27 cellular contexts compared by ENCODE assay signal in the genomic region with DNA sequence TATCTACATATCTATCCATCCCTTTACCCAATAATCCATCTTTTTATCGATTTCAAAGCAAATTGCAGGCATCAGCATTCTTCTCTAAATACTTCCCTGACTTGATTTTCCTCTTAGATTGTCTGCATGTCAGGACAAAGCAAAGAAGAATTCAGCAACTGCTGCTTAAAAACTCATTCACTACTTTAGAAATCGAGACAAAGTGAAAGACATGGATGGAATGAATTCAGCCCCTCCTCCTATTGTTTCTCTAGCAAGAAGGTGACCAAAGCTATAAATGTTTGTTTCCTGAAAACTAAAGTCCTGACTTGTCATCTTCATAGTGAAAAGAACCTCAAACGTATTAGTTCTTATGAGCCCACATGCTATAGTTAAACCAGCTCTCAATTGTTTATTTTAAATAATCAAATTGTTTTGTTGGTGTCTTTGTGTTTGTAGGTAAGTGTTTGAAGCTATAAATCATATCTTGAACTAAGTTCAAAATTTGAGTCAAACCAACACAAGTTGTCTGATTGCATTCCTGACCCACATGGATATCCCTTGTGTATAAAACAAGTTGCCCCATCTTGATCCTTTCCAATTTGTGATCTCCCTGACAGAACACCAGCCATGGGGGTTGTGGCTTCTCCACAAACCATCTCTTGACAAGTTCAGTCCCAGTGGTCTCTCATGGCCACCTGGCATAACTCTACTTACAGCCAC. TPM values are rescaled to one million over a fixed set of nuclear protein-coding genes. Genes with fewer than 3 reads are reported as not detected.
DNase-seq lines count a peak whose midpoint lies in the region; ATAC-seq, FAIRE-seq and TF ChIP-seq lines count a peak whose summit lies in the region.
"Had no signal": no experiment of that assay in that cellular context is flagged by ENCODE, and none has a peak within 500 bp of the region (broad histone marks: within the 10 kb centered on the region; RNA-seq: fewer than 3 reads in every experiment).

No MANE protein-coding gene starts in this region.

- no peak for TF ChIP-seq EP300 in suprapubic skin (IDR thresholded peaks at IDR 0.05)

- ATAC-seq in Right ventricle myocardium inferior: no peak
- ATAC-seq: activated T-helper 17 cell treated with anti-CD3 and anti-CD28 coated beads, Interleukin-2, amount 50 U/mL, for 72 hours; CD8-positive, alpha-beta T cell; left colon; SK-N-SH treated with all-trans-retinoic acid at 6 μM for 48 hours; stimulated activated naive CD8-positive, alpha-beta T cell treated with anti-CD3 and anti-CD28 coated beads, Interleukin-15, amount 100 ng/mL, for 72 hours had no signal

- H3K9ac ChIP-seq in keratinocyte (ENCODE audit: control insufficient read depth, extremely low read depth, insufficient read depth, low read length): no peak overlapping the region

- no peaks in the 10 kb centered on the region for H4K20me1 ChIP-seq in keratinocyte (ENCODE audit: control insufficient read depth, extremely low read depth, insufficient read depth, low read length)

- H3K9me3 ChIP-seq in left ventricle myocardium inferior (replicated peaks) (no peaks in the 10 kb centered on the region), keratinocyte (ENCODE audit: control insufficient read depth, low read depth, low read length) (no peaks in the 10 kb centered on the region), suprapubic skin (no peaks in the 10 kb centered on the region)
- H3K9me3 ChIP-seq: neutrophil, tibial nerve had no signal

- no peak for TF ChIP-seq CTCF in left ventricle myocardium inferior (IDR thresholded peaks at IDR 0.05; ENCODE audit: borderline replicate concordance)
- no peak for TF ChIP-seq CTCF in keratinocyte (optimal IDR thresholded peaks at IDR 0.05 in 1 of 3, IDR thresholded peaks at IDR 0.05 in 1 of 3, conservative IDR thresholded peaks at IDR 0.05 in 1 of 3; ENCODE audit: extremely low read depth in 1 of 3, insufficient read depth in 2 of 3, low read length in 3 of 3)
- TF ChIP-seq CTCF in suprapubic skin (IDR thresholded peaks at IDR 0.05): no peak

- H3K36me3 ChIP-seq in left ventricle myocardium inferior (no peaks in the 10 kb centered on the region), keratinocyte (ENCODE audit: control insufficient read depth in 2 of 2, extremely low read depth in 1 of 2, insufficient read depth in 2 of 2, low read length in 2 of 2) (no peaks in the 10 kb centered on the region), suprapubic skin (no peaks in the 10 kb centered on the region)
- H3K36me3 ChIP-seq: neutrophil, tibial nerve had no signal

- no peak for DNase-seq in left ventricle myocardium inferior
- DNase-seq in Right ventricle myocardium inferior (ENCODE audit: missing footprints): no peak
- no peak for DNase-seq in keratinocyte (ENCODE audit: low read depth, low spot score)
- no peak for DNase-seq in suprapubic skin (ENCODE audit: low spot score in 2 of 2)
- DNase-seq in DMS53 (lab: John Stamatoyannopoulos, UW): no peak
- no peak for DNase-seq in DMS79 (lab: John Stamatoyannopoulos, UW)
- DNase-seq in NCI-H82 treated with DMSO at 0.1 percent for 48 hours (lab: John Stamatoyannopoulos, UW; ENCODE audit: unreplicated experiment): no peak
- DNase-seq: activated CD4-positive, alpha-beta memory T cell treated with anti-CD3 and anti-CD28 coated beads for 36 hours; activated CD4-positive, CD25-positive, alpha-beta regulatory T cell treated with anti-CD3 and anti-CD28 coated beads, Interleukin-2, amount 50 U/mL, for 72 hours; activated CD8-positive, alpha-beta memory T cell treated with anti-CD3 and anti-CD28 coated beads, Interleukin-2, amount 50 U/mL, for 4 hours; AML-193; aorta; CD8-positive, alpha-beta T cell; GOT3; IMR-90; left colon; NCI-H1105; NCI-H1930; stimulated activated naive CD8-positive, alpha-beta T cell treated with anti-CD3 and anti-CD28 coated beads, Interleukin-15, amount 100 ng/mL, for 72 hours; T-helper 2 cell had no signal

- H3K4me1 ChIP-seq in left ventricle myocardium inferior (peaks cover 69% of the 10 kb centered on the region), keratinocyte (ENCODE audit: control insufficient read depth, extremely low read depth, insufficient read depth, low read length) (peaks cover 20% of the 10 kb centered on the region), suprapubic skin (peaks cover 24% of the 10 kb centered on the region)

- FAIRE-seq in keratinocyte (lab: Jason Lieb, UNC): peak; percentile 51
- FAIRE-seq: A204.1 had no signal

- H2AFZ ChIP-seq in keratinocyte (ENCODE audit: control insufficient read depth, low read length): peak overlapping the region; percentile 76

- no peaks in the 10 kb centered on the region for H3K27me3 ChIP-seq in left ventricle myocardium inferior (ENCODE audit: low read depth)
- H3K27me3 ChIP-seq in keratinocyte (ENCODE audit: control insufficient read depth, extremely low read depth, insufficient read depth, low read length): no peaks in the 10 kb centered on the region
- no peaks in the 10 kb centered on the region for H3K27me3 ChIP-seq in suprapubic skin
- H3K27me3 ChIP-seq: neutrophil, tibial nerve had no signal

- H3K79me2 ChIP-seq in keratinocyte (ENCODE audit: control insufficient read depth, insufficient read depth, low read length): no peaks in the 10 kb centered on the region

- intact Hi-C loops in left ventricle myocardium inferior (cut with micrococcal nuclease) (no loop called here), Right ventricle myocardium inferior (cut with DNase I) (no loop called here)

- H3K9me1 ChIP-seq in keratinocyte (ENCODE audit: control insufficient read depth, extremely low read depth, insufficient read depth, low read length): no peaks in the 10 kb centered on the region

- H3K4me3 ChIP-seq in left ventricle myocardium inferior (no peak overlapping the region), keratinocyte (ENCODE audit: control insufficient read depth in 2 of 3, extremely low read depth in 1 of 3, insufficient read depth in 2 of 3, low read depth in 1 of 3, low read length in 3 of 3) (peak overlapping the region in 1 of 3 experiments; percentile 28), suprapubic skin (no peak overlapping the region)
- H3K4me3 ChIP-seq: tibial nerve had no signal

- H3K27ac ChIP-seq in left ventricle myocardium inferior (replicated peaks) (peak overlapping the region; percentile 67), cingulate gyrus (ENCODE audit: low read depth, low read length) (peak overlapping the region; percentile 76), keratinocyte (ENCODE audit: control insufficient read depth, insufficient read depth, low read length) (no peak overlapping the region), suprapubic skin (peak overlapping the region; percentile 29)
- H3K27ac ChIP-seq: neutrophil, RWPE1 had no signal

- H3K4me2 ChIP-seq in keratinocyte (ENCODE audit: control insufficient read depth, extremely low read depth, insufficient read depth, low read depth, low read length): peak overlapping the region; percentile 74

- no peak for TF ChIP-seq POLR2A in suprapubic skin (IDR thresholded peaks at IDR 0.05)

- WGBS in suprapubic skin: 35% methylated on average over 3 of the region's 3 CpGs

- dilution Hi-C loops in keratinocyte (cut with MboI; ENCODE audit: extremely low pct_ligation_motif_present, low sequenced_read_pairs): no loop called here

RNA-seq across cellular contexts. Expression of a gene that starts 58.6 kb away (rescaled TPM):
- total RNA-seq in left ventricle myocardium inferior: 238 TPM
- total RNA-seq in Right ventricle myocardium inferior: 210 TPM
- polyA plus RNA-seq in keratinocyte: 24.4 to 43.1 TPM (median 32.8 TPM) in 3 replicates
- 164 TPM for polyA plus RNA-seq in keratinocyte (2011; ENCODE audit: low read depth)
- 22.3 and 48.7 TPM in 2 replicates for polyA plus RNA-seq in keratinocyte (2011; cell fraction: cytosol; rRNA removed)
- polyA plus RNA-seq in keratinocyte (2011; cell fraction: nucleus; rRNA removed): 43.8 and 56.0 TPM in 2 replicates
- polyA plus RNA-seq in keratinocyte (2012; ENCODE audit: low replicate concordance): 31.6 and 43.1 TPM in 2 replicates
- polyA minus RNA-seq in keratinocyte: 5.9 to 112 TPM (median 57.8 TPM) in 3 replicates
- 58.7 TPM for polyA minus RNA-seq in keratinocyte (2011; cell fraction: cytosol; rRNA and poly(A)+ RNA removed)
- 48.2 and 107 TPM in 2 replicates for polyA minus RNA-seq in keratinocyte (2011; cell fraction: nucleus; rRNA and poly(A)+ RNA removed)
- 100 to 1,000 TPM in 3 of 4 donors, 10 to 100 TPM in 1; 92.5 to 125 (median 109) TPM for total RNA-seq in suprapubic skin
